In the genomic region with DNA sequence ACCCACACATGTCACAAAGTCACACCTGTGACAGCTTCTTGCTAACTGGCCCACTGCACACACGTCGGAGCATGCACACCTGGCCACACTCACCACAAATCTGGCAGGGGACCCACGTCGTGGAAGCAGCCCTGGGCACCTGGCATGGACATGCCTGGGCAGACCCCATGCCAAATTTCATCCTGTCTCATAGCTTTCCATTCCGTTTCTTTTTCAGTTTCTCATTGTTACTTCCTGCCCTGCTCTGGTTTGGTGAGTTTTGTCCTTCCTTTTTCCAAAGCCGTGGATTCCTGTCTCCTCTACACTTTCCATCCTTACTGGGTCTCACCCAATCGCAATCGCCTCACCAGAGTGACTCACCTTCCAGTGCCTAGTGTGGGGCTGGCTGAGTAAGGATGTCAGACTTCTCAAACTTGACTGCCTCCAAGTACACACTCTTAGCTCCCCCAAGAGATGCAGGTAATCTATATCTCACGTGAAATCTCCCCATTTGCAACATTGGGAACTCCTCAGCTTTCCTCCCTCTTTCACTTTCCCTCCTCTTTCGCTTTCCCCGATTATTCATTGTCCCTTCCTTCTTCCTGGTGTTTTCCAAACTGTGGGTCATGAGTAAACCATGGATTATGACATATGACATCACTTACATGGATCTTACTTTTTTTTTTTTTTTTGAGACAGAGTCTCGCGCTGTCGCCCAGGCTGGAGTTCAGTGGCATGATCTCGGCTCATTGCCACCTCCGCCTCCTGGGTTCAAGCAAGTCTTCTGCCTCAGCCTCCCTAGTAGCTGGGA, we compare ENCODE assay signal across 8 cellular contexts. TPM values are rescaled to one million over a fixed set of nuclear protein-coding genes. Genes with fewer than 3 reads are reported as not detected.
DNase-seq lines count a peak whose midpoint lies in the region; ATAC-seq, FAIRE-seq and TF ChIP-seq lines count a peak whose summit lies in the region.

No MANE protein-coding gene starts in this region.

- peak overlapping the region; percentile 4 to 14 for H3K9ac ChIP-seq in duodenal mucosa (ENCODE audit: low read depth in 1 of 2, low read length in 2 of 2)

- CTCF ChIA-PET in Panc1 (lab: Charles Lee), result interaction anchor here (1.0 kb wide), 1 partner anchor 22 kb away, joined by 5 read pairs; no protein-coding TSS in a partner anchor

- DNase-seq in activated CD4-positive, alpha-beta T cell treated with anti-CD3 and anti-CD28 coated beads for 48 hours, result peak; percentile 50
- no peak for DNase-seq in activated CD4-positive, alpha-beta T cell treated with anti-CD3 and anti-CD28 coated beads, Interleukin-2, amount 50 U/mL, for 1 hour
- DNase-seq in Panc1 (ENCODE audit: low read depth, low spot score), result no peak
- DNase-seq in pancreas, result peak in 2 of 6 donors; percentile 50 to 67
- DNase-seq in SK-N-DZ (ENCODE audit: low spot score), result no peak

- H3K9me3 ChIP-seq in Panc1 (ENCODE audit: control insufficient read depth, insufficient read depth, low read depth, low read length) (no peaks in the 10 kb centered on the region), duodenal mucosa (ENCODE audit: control insufficient read depth in 1 of 2, low read length in 2 of 2) (no peaks in the 10 kb centered on the region), pancreas (no peaks in the 10 kb centered on the region)

- BruUV-seq in Panc1 (replicated peaks; lab: Mats Ljungman, UMichigan), result no TSS peak

- no peak for FAIRE-seq in pancreas (lab: Jason Lieb, UNC)

- WGBS in pancreas, 2 donors, result 54 to 58% methylated on average over 16 of the region's 16 CpGs

- H3K4me3 ChIP-seq in Panc1 (ENCODE audit: low read depth in 2 of 2, low read length in 2 of 2) (peak overlapping the region; percentile 13 to 42; a peak in 3 of 4 replicates), duodenal mucosa (ENCODE audit: low read depth in 1 of 2, low read length in 2 of 2) (peak overlapping the region; percentile 14 to 57), pancreas (peak overlapping the region in 2 of 4 donors; percentile 99)

- TF ChIP-seq CTCF in Panc1 (IDR thresholded peaks at IDR 0.05) (no peak), pancreas (IDR thresholded peaks at IDR 0.05) (no peak)

- ATAC-seq in Panc1 (no peak), pancreas (peak in 1 of 4 donors; percentile 13), GM21825 (IDR thresholded peaks at IDR 0.05; ENCODE audit: unreplicated experiment) (no peak), GM18519 (IDR thresholded peaks at IDR 0.05; ENCODE audit: low FRiP score, unreplicated experiment) (no peak)

- POLR2A ChIA-PET in Panc1 (lab: Charles Lee), result interaction anchor here (0.8 kb wide), 1 partner anchor 10 kb away, joined by 3 read pairs; no protein-coding TSS in a partner anchor

- in situ Hi-C loops in Panc1 (cut with HindIII; ENCODE audit: low pct_unique_long_range_greater_than_20kb, low sequenced_read_pairs), result no loop called here

- H3K4me1 ChIP-seq in Panc1 (ENCODE audit: control insufficient read depth, insufficient read depth, low read length) (peaks cover 11% of the 10 kb centered on the region), duodenal mucosa (ENCODE audit: control insufficient read depth in 1 of 2, insufficient read depth in 2 of 2, low read length in 2 of 2) (peaks cover 19 to 40% of the 10 kb centered on the region in 2 donors), pancreas (peaks cover 0 to 14% (median 10%) of the 10 kb centered on the region in 3 donors)

- intact Hi-C loops in Panc1 (cut with micrococcal nuclease; ENCODE audit: unreplicated experiment) (no loop called here), pancreas (cut with DNase I) (no loop called here)

- no peaks in the 10 kb centered on the region; the same call in 1 of the 2 replicates for H3K36me3 ChIP-seq in Panc1 (ENCODE audit: control insufficient read depth, insufficient read depth, low read length)
- no peaks in the 10 kb centered on the region for H3K36me3 ChIP-seq in duodenal mucosa (ENCODE audit: control insufficient read depth in 1 of 2, insufficient read depth in 2 of 2, low read length in 2 of 2)
- H3K36me3 ChIP-seq in pancreas, result no peaks in the 10 kb centered on the region

- H3K27ac ChIP-seq in Panc1 (ENCODE audit: low read length), result peak overlapping the region; percentile 17; the same call in 1 of the 2 replicates
- H3K27ac ChIP-seq in duodenal mucosa (ENCODE audit: low read depth, low read length), result no peak overlapping the region
- peak overlapping the region; percentile 51 to 87 (median 82) for H3K27ac ChIP-seq in pancreas

- H3K27me3 ChIP-seq in Panc1 (ENCODE audit: control insufficient read depth, insufficient read depth, low read length) (no peaks in the 10 kb centered on the region), duodenal mucosa (ENCODE audit: control insufficient read depth in 1 of 2, insufficient read depth in 2 of 2, low read length in 2 of 2) (peaks cover 8 to 13% of the 10 kb centered on the region in 2 donors), pancreas (no peaks in the 10 kb centered on the region)

RNA-seq across cellular contexts. Expression of gene BBC3, which starts 1.6 kb away (rescaled TPM):
- total RNA-seq in Panc1 (2021; ENCODE audit: unreplicated experiment) (7.6 TPM), pancreas (10 to 100 TPM in 3 of 6 donors, 1 to 10 TPM in 3; 6.8 to 19.4 (median 9.2) TPM)
- polyA plus RNA-seq in Panc1 (2012; ENCODE audit: insufficient read length), result 12.9 TPM
- polyA plus RNA-seq in pancreas, result 10 to 100 TPM in 1 of 2 donors, 1 to 10 TPM in 1; 5.5 to 11.3 TPM
- polyA plus RNA-seq in SK-N-DZ (2014; cell fraction: cytosol; rRNA removed), result 5.3 and 8.5 TPM in 2 replicates
- polyA plus RNA-seq in SK-N-DZ (2014; cell fraction: nucleus; rRNA removed), result 6.3 and 9.1 TPM in 2 replicates

RNA-seq across cellular contexts. Expression of gene CCDC9, which starts 23.7 kb away (rescaled TPM):
- total RNA-seq in Panc1 (2021; ENCODE audit: unreplicated experiment) (29.2 TPM), pancreas (10 to 100 TPM; 24.6 to 67.3 (median 34.7) TPM)
- 31.2 TPM for polyA plus RNA-seq in Panc1 (2012; ENCODE audit: insufficient read length)
- polyA plus RNA-seq in pancreas, result 100 to 1,000 TPM in 1 of 2 donors, 10 to 100 TPM in 1; 38.3 to 102 TPM
- polyA plus RNA-seq in SK-N-DZ (2014; cell fraction: cytosol; rRNA removed), result 1.4 and 3.0 TPM in 2 replicates
- polyA plus RNA-seq in SK-N-DZ (2014; cell fraction: nucleus; rRNA removed), result 3.2 and 3.6 TPM in 2 replicates

RNA-seq across cellular contexts. Expression of gene INAFM1, which starts 42.1 kb away (rescaled TPM):
- total RNA-seq in Panc1 (2021; ENCODE audit: unreplicated experiment) (13.1 TPM), pancreas (10 to 100 TPM; 10.6 to 37.7 (median 13.5) TPM)
- 23.1 TPM for polyA plus RNA-seq in Panc1 (2012; ENCODE audit: insufficient read length)
- 10 to 100 TPM; 25.6 to 29.7 TPM for polyA plus RNA-seq in pancreas
- 2.1 and 2.9 TPM in 2 replicates for polyA plus RNA-seq in SK-N-DZ (2014; cell fraction: cytosol; rRNA removed)
- 2.4 and 7.3 TPM in 2 replicates for polyA plus RNA-seq in SK-N-DZ (2014; cell fraction: nucleus; rRNA removed)
